ENCODE assay signal across 33 cellular contexts in the genomic region with DNA sequence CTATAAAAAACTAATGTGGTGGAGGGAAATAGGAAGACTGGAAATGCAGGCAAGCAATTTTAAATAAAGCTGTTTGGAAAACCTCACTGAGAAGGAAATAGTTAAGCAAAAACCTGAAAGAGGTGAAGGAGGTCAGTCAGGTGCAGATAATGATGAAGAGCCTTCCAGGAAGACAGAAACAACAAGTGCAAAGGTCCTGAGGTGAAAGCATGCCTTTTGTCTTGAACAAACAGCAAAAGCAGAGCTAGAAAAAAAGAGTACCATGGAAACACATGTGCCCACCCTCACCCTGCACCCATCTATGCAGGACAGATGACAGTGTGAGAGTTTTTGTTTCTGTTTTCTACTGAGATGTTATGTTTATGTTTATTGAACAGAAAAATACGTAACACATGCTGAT.
"Had no signal": no experiment of that assay in that cellular context is flagged by ENCODE, and none has a peak within 500 bp of the region (broad histone marks: within the 10 kb centered on the region; RNA-seq: fewer than 3 reads in every experiment).

No MANE protein-coding gene starts in this region.

- H3K4me3 ChIP-seq: adrenal gland, body of pancreas, breast epithelium had no signal

- H3K27ac ChIP-seq: adrenal gland, body of pancreas, brain microvascular endothelial cell, breast epithelium, VCaP had no signal

- H3K9me3 ChIP-seq: adrenal gland, body of pancreas, breast epithelium had no signal

- H3K27me3 ChIP-seq: adrenal gland, body of pancreas, brain microvascular endothelial cell, breast epithelium had no signal

- H3K4me1 ChIP-seq: adrenal gland, breast epithelium had no signal

- ATAC-seq: activated CD8-positive, alpha-beta T cell treated with anti-CD3 and anti-CD28 coated beads for 36 hours; activated naive CD4-positive, alpha-beta T cell treated with anti-CD3 and anti-CD28 coated beads, Interleukin-2, amount 50 U/mL, for 72 hours; activated T-cell treated with anti-CD3 and anti-CD28 coated beads, Interleukin-2, amount 50 U/mL, for 4 hours; activated T-cell treated with anti-CD3 and anti-CD28 coated beads, Interleukin-2, amount 50 U/mL, for 72 hours; activated T-helper 17 cell treated with anti-CD3 and anti-CD28 coated beads, Interleukin-2, amount 50 U/mL, for 72 hours; body of pancreas had no signal

- DNase-seq: activated B cell treated with CpG ODN at 0.5 μM for 24 hours; activated CD4-positive, alpha-beta memory T cell treated with anti-CD3 and anti-CD28 coated beads for 36 hours; activated CD4-positive, alpha-beta T cell treated with anti-CD3 and anti-CD28 coated beads for 4 hours; activated CD4-positive, alpha-beta T cell treated with anti-CD3 and anti-CD28 coated beads, Interleukin-2, amount 10 ng/mL, durations not matched to agents 24 days and 14 days; activated CD4-positive, alpha-beta T cell treated with anti-CD3 and anti-CD28 coated beads, Interleukin-2, amount 50 U/mL, for 1 hour; activated CD4-positive, alpha-beta T cell treated with anti-CD3 and anti-CD28 coated beads, Interleukin-2, amount 50 U/mL, for 4 hours; activated CD4-positive, CD25-positive, alpha-beta regulatory T cell treated with anti-CD3 and anti-CD28 coated beads, Interleukin-2, amount 50 U/mL, for 72 hours; activated CD8-positive, alpha-beta memory T cell treated with anti-CD3 and anti-CD28 coated beads, Interleukin-2, amount 50 U/mL, for 4 hours; activated CD8-positive, alpha-beta T cell treated with anti-CD3 and anti-CD28 coated beads for 36 hours; activated effector memory CD4-positive, alpha-beta T cell treated with anti-CD3 and anti-CD28 coated beads, Interleukin-2, amount 50 U/mL, for 16 hours; activated gamma-delta T cell treated with Interleukin-2 at 50 U/mL for 16 hours; activated naive CD4-positive, alpha-beta T cell; activated naive CD4-positive, alpha-beta T cell treated with anti-CD3 and anti-CD28 coated beads for 36 hours; activated naive CD4-positive, alpha-beta T cell treated with anti-CD3 and anti-CD28 coated beads, Interleukin-2, amount 50 U/mL, for 16 hours; activated T-cell treated with anti-CD3 and anti-CD28 coated beads for 4 hours; activated T-cell treated with anti-CD3 and anti-CD28 coated beads, Interleukin-2, amount 50 U/mL, for 1 hour; activated T-cell treated with anti-CD3 and anti-CD28 coated beads, Interleukin-2, amount 50 U/mL, for 4 hours; activated T-cell treated with anti-CD3 and anti-CD28 coated beads, Interleukin-2, amount 50 U/mL, for 72 hours; adrenal gland; amniotic stem cell; aorta; body of pancreas; brain microvascular endothelial cell; central memory CD4-positive, alpha-beta T cell; T-helper 1 cell; T-helper 2 cell; T-helper 9 cell had no signal

- H3K36me3 ChIP-seq: adrenal gland, brain microvascular endothelial cell, breast epithelium had no signal

- FAIRE-seq: astrocyte, TTC549 had no signal
